16 cellular contexts compared by ENCODE assay signal in genomic region chr5:55446690-55447351, GRCh38.
DNase-seq lines count a peak whose midpoint lies in the region; ATAC-seq and TF ChIP-seq lines count a peak whose summit lies in the region.
"Had no signal": no experiment of that assay in that cellular context is flagged by ENCODE, and none has a peak within 500 bp of the region (broad histone marks: within the 10 kb centered on the region; RNA-seq: fewer than 3 reads in every experiment).

No MANE protein-coding gene starts in this region.

- no peaks in the 10 kb centered on the region for H3K27me3 ChIP-seq in heart left ventricle
- H3K27me3 ChIP-seq in transverse colon, result no peaks in the 10 kb centered on the region

- peak overlapping the region in 11 of 12 donors; percentile 40 to 76 (median 58) for H3K27ac ChIP-seq in heart left ventricle
- peak overlapping the region; percentile 16 to 31 (median 22) for H3K27ac ChIP-seq in transverse colon
- H3K27ac ChIP-seq: GM23248 had no signal

- H3K9me3 Mint-ChIP-seq in chondrocyte (ENCODE audit: low read depth) (no peaks in the 10 kb centered on the region), nephron progenitor cell (no peaks in the 10 kb centered on the region)
- H3K9me3 Mint-ChIP-seq: CD4-positive, alpha-beta T cell had no signal

- H3K36me3 Mint-ChIP-seq in chondrocyte (ENCODE audit: low read depth) (peaks cover 3% of the 10 kb centered on the region), nephron progenitor cell (ENCODE audit: low read depth) (peaks cover 23% of the 10 kb centered on the region)

- H3K4me1 Mint-ChIP-seq in chondrocyte (ENCODE audit: low read depth) (peaks cover 58% of the 10 kb centered on the region), nephron progenitor cell (peaks cover 34% of the 10 kb centered on the region)
- H3K4me1 Mint-ChIP-seq: B cell had no signal

- in situ Hi-C loops in transverse colon (cut with MboI; ENCODE audit: low pct_ligation_motif_present in 1 of 4, low pct_unique_long_range_greater_than_20kb in 1 of 4, low sequenced_read_pairs in 3 of 4), result no loop called here

- 33 to 48% (median 43%) methylated on average over 8 of the region's 8 CpGs for WGBS in heart left ventricle, 4 donors
- 27 to 62% methylated on average over 3 to 8 of the region's 8 CpGs for WGBS in transverse colon (ENCODE audit: low coverage in 1 of 2), 2 donors

- H3K9me3 ChIP-seq in heart left ventricle (no peaks in the 10 kb centered on the region), transverse colon (no peaks in the 10 kb centered on the region)

- TF ChIP-seq CTCF in chondrocyte (IDR thresholded peaks at IDR 0.05), result no peak
- no peak for TF ChIP-seq CTCF in heart left ventricle (IDR thresholded peaks at IDR 0.05)
- no peak for TF ChIP-seq CTCF in nephron progenitor cell (IDR thresholded peaks at IDR 0.05)
- no peak for TF ChIP-seq CTCF in transverse colon (IDR thresholded peaks at IDR 0.05)

- H3K36me3 ChIP-seq in heart left ventricle, result peaks cover 0 to 6% (median 4%) of the 10 kb centered on the region in 9 donors
- H3K36me3 ChIP-seq in transverse colon, result no peaks in the 10 kb centered on the region

- no peak for TF ChIP-seq POLR2A in heart left ventricle (IDR thresholded peaks at IDR 0.05)
- TF ChIP-seq POLR2A in transverse colon (IDR thresholded peaks at IDR 0.05), result no peak

- intact Hi-C loops in heart left ventricle (cut with DNase I), result no loop called here
- intact Hi-C loops in transverse colon (cut with DNase I; ENCODE audit: low total_unique reads), result no loop called here

- TF ChIP-seq EP300 in transverse colon (IDR thresholded peaks at IDR 0.05; ENCODE audit: low read depth), result no peak

- H3K27me3 Mint-ChIP-seq in chondrocyte (ENCODE audit: low read depth) (no peaks in the 10 kb centered on the region), nephron progenitor cell (ENCODE audit: low read depth, poor library complexity) (peaks cover 3% of the 10 kb centered on the region)
- H3K27me3 Mint-ChIP-seq: B cell; CD4-positive, alpha-beta T cell had no signal

- H3K4me1 ChIP-seq in heart left ventricle, result peaks cover 0 to 56% (median 23%) of the 10 kb centered on the region in 12 donors
- peaks cover 2 to 8% (median 3%) of the 10 kb centered on the region in 4 donors for H3K4me1 ChIP-seq in transverse colon

- H3K27ac Mint-ChIP-seq in chondrocyte (ENCODE audit: unreplicated experiment), result peak overlapping the region; percentile 82
- H3K27ac Mint-ChIP-seq in nephron progenitor cell, result peak overlapping the region; percentile 14
- H3K27ac Mint-ChIP-seq: B cell; CD4-positive, alpha-beta T cell had no signal

- ATAC-seq in heart left ventricle (peak; percentile 49 to 55 (median 51)), GM18517 (IDR thresholded peaks at IDR 0.05; ENCODE audit: unreplicated experiment) (no peak)

- DNase-seq in chondrocyte (ENCODE audit: low spot score) (no peak), heart left ventricle (no peak), nephron progenitor cell (no peak), transverse colon (no peak), NCI-H524 treated with DMSO at 0.1 percent for 48 hours (lab: John Stamatoyannopoulos, UW) (no peak), NCI-H226 (no peak)
- DNase-seq: ACHN; CD4-positive, alpha-beta T cell; DMS79; GF-D8; GM23248; MV-4-11; NCI-H1436 treated with DMSO at 0.1 percent for 48 hours; NCI-H748 treated with DMSO at 0.1 percent for 48 hours had no signal

- H3K4me3 ChIP-seq in heart left ventricle (no peak overlapping the region), transverse colon (no peak overlapping the region)
- H3K4me3 ChIP-seq: GM23248 had no signal

- no peak overlapping the region for H3K4me3 Mint-ChIP-seq in chondrocyte (ENCODE audit: unreplicated experiment)
- no peak overlapping the region for H3K4me3 Mint-ChIP-seq in nephron progenitor cell
- H3K4me3 Mint-ChIP-seq: B cell; CD4-positive, alpha-beta T cell had no signal
